In the genomic region with DNA sequence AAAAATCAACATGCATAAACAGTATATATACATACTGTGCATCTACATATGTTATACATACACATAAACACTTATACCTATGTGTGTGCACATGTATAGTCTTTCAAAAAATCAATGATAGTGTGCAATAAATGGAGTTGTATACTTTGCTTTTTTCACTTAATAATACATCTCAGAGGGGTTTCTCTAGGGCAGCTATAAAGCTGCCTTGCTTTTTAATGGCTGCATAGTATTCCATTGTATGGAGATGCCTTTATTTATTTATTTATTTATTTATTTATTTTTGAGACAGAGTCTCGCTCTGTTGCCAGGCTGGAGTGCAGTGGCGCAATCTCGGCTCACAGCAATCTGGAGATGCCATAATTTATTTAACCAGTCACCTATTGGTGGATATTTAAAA, we compare ENCODE assay signal across 8 cellular contexts.
"Had no signal": no experiment of that assay in that cellular context is flagged by ENCODE, and none has a peak within 500 bp of the region (broad histone marks: within the 10 kb centered on the region; RNA-seq: fewer than 3 reads in every experiment).

No MANE protein-coding gene starts in this region.

- FAIRE-seq: G401.6, GM12878, GM12891, GM12892, GM18507, GM19239 had no signal

- ATAC-seq: GM12878 had no signal

- DNase-seq: GDM1, GF-D8 had no signal

- H3K4me3 ChIP-seq: GM12878 had no signal
